In genomic region chr2:45938649-45939511, GRCh38 we compare ENCODE assay signal across 8 cellular contexts.
DNase-seq lines count a peak whose midpoint lies in the region; ATAC-seq and TF ChIP-seq lines count a peak whose summit lies in the region.

No MANE protein-coding gene starts in this region.

- TF ChIP-seq POLR2A in Peyer's patch (IDR thresholded peaks at IDR 0.05): no peak

- H3K4me1 Mint-ChIP-seq in activated T-helper 17 cell treated with anti-CD3 and anti-CD28 coated beads, Interleukin-2, amount 50 U/mL, for 72 hours: no peaks in the 10 kb centered on the region
- peaks cover 8% of the 10 kb centered on the region for H3K4me1 Mint-ChIP-seq in stimulated activated memory B cell treated with anti-CD40 and anti-IgM and Interleukin-4, amounts not matched to agents 10 μg/mL and 1 μg/mL and 100 μg/mL, for 72 hours

- ATAC-seq in activated T-helper 17 cell treated with anti-CD3 and anti-CD28 coated beads, Interleukin-2, amount 50 U/mL, for 72 hours (replicated peaks): no peak
- ATAC-seq in stimulated activated memory B cell treated with anti-CD40 and anti-IgM and Interleukin-4, amounts not matched to agents 10 μg/mL and 1 μg/mL and 100 μg/mL, for 72 hours: no peak
- ATAC-seq in GM19455 (IDR thresholded peaks at IDR 0.05; ENCODE audit: unreplicated experiment): no peak

- DNase-seq in DMS53 (lab: John Stamatoyannopoulos, UW): peak; percentile 74
- DNase-seq in Peyer's patch: peak in 2 of 3 donors; percentile 73 to 86
- DNase-seq in fibroblast of the conjunctiva (ENCODE audit: low read depth): peak; percentile 96
- DNase-seq in pulmonary artery endothelial cell (ENCODE audit: low read depth, low spot score): peak; percentile 55
- no peak for DNase-seq in activated naive CD4-positive, alpha-beta T cell (lab: John Stamatoyannopoulos, UW)

- no peaks in the 10 kb centered on the region for H3K36me3 Mint-ChIP-seq in activated T-helper 17 cell treated with anti-CD3 and anti-CD28 coated beads, Interleukin-2, amount 50 U/mL, for 72 hours (ENCODE audit: low read depth)
- no peaks in the 10 kb centered on the region for H3K36me3 Mint-ChIP-seq in stimulated activated memory B cell treated with anti-CD40 and anti-IgM and Interleukin-4, amounts not matched to agents 10 μg/mL and 1 μg/mL and 100 μg/mL, for 72 hours

- no peaks in the 10 kb centered on the region for H3K36me3 ChIP-seq in Peyer's patch

- H3K27me3 ChIP-seq in Peyer's patch: no peaks in the 10 kb centered on the region

- H3K27me3 Mint-ChIP-seq in activated T-helper 17 cell treated with anti-CD3 and anti-CD28 coated beads, Interleukin-2, amount 50 U/mL, for 72 hours: no peaks in the 10 kb centered on the region
- H3K27me3 Mint-ChIP-seq in stimulated activated memory B cell treated with anti-CD40 and anti-IgM and Interleukin-4, amounts not matched to agents 10 μg/mL and 1 μg/mL and 100 μg/mL, for 72 hours: no peaks in the 10 kb centered on the region

- H3K27ac Mint-ChIP-seq in activated T-helper 17 cell treated with anti-CD3 and anti-CD28 coated beads, Interleukin-2, amount 50 U/mL, for 72 hours: no peak overlapping the region
- H3K27ac Mint-ChIP-seq in stimulated activated memory B cell treated with anti-CD40 and anti-IgM and Interleukin-4, amounts not matched to agents 10 μg/mL and 1 μg/mL and 100 μg/mL, for 72 hours: no peak overlapping the region

- H3K9me3 ChIP-seq in Peyer's patch: no peaks in the 10 kb centered on the region

- no peak overlapping the region for H3K4me3 ChIP-seq in Peyer's patch

- peak overlapping the region in 3 of 4 donors; percentile 16 to 60 (median 57) for H3K27ac ChIP-seq in Peyer's patch

- peaks cover 0 to 27% (median 2%) of the 10 kb centered on the region in 4 donors for H3K4me1 ChIP-seq in Peyer's patch

- no peak overlapping the region for H3K4me3 Mint-ChIP-seq in activated T-helper 17 cell treated with anti-CD3 and anti-CD28 coated beads, Interleukin-2, amount 50 U/mL, for 72 hours
- H3K4me3 Mint-ChIP-seq in stimulated activated memory B cell treated with anti-CD40 and anti-IgM and Interleukin-4, amounts not matched to agents 10 μg/mL and 1 μg/mL and 100 μg/mL, for 72 hours: no peak overlapping the region

- TF ChIP-seq CTCF in Peyer's patch (IDR thresholded peaks at IDR 0.05): no peak

- H3K9me3 Mint-ChIP-seq in activated T-helper 17 cell treated with anti-CD3 and anti-CD28 coated beads, Interleukin-2, amount 50 U/mL, for 72 hours: no peaks in the 10 kb centered on the region
- no peaks in the 10 kb centered on the region for H3K9me3 Mint-ChIP-seq in stimulated activated memory B cell treated with anti-CD40 and anti-IgM and Interleukin-4, amounts not matched to agents 10 μg/mL and 1 μg/mL and 100 μg/mL, for 72 hours

Comparison
In these comparisons a context has a peak if more than half of its experiments do, and no peak if none do; other contexts are left out.
1. DNase-seq: peak in DMS53 (single experiment), Peyer's patch (2 of 3), fibroblast of the conjunctiva (single experiment) and pulmonary artery endothelial cell (single experiment); none in activated naive CD4-positive, alpha-beta T cell (0 of 4).